In genomic region chrX:25022499-25023325, GRCh38 we compare ENCODE assay signal across 14 cellular contexts. TPM values are rescaled to one million over a fixed set of nuclear protein-coding genes. Genes with fewer than 3 reads are reported as not detected.
DNase-seq lines count a peak whose midpoint lies in the region; ATAC-seq and TF ChIP-seq lines count a peak whose summit lies in the region.
"Had no signal": no experiment of that assay in that cellular context is flagged by ENCODE, and none has a peak within 500 bp of the region (broad histone marks: within the 10 kb centered on the region; RNA-seq: fewer than 3 reads in every experiment).

No MANE protein-coding gene starts in this region.

- intact Hi-C loops in sciatic nerve (cut with DNase I) = no loop called here

- 3% methylated on average over 59 of the region's 59 CpGs; no CpG with 5 or more reads in 1 of the 2 experiments for WGBS in endodermal cell (ENCODE audit: insufficient coverage in 1 of 2, insufficient read length in 1 of 2), 2 experiments

- no peak overlapping the region for H3K4me3 ChIP-seq in GM12864 (ENCODE audit: low read depth, low read length)
- H3K4me3 ChIP-seq in HUES48 (ENCODE audit: low read depth, low read length) = peak overlapping the region; percentile 40; the same call in 1 of the 2 replicates
- no peak overlapping the region for H3K4me3 ChIP-seq in endodermal cell (ENCODE audit: low read length)
- peak overlapping the region; percentile 45 for H3K4me3 ChIP-seq in neural progenitor cell

- no peak for ATAC-seq in GM21737 (IDR thresholded peaks at IDR 0.05; ENCODE audit: unreplicated experiment)
- ATAC-seq in sciatic nerve = no peak

- H4K20me1 ChIP-seq in neural progenitor cell (ENCODE audit: low read depth) = peaks cover 20% of the 10 kb centered on the region

- H3F3A ChIP-seq in neural progenitor cell (ENCODE audit: low read depth) = peaks cover 36% of the 10 kb centered on the region

- H3K27me3 ChIP-seq in HUES48 (ENCODE audit: control insufficient read depth, insufficient read depth, low read length) (peaks cover 81% of the 10 kb centered on the region), endodermal cell (ENCODE audit: control insufficient read depth, insufficient read depth, low read length, poor library complexity, severe bottlenecking) (peaks cover 89% of the 10 kb centered on the region), neural progenitor cell (peaks cover 88% of the 10 kb centered on the region)

- H3K9ac ChIP-seq in HUES48 (ENCODE audit: low read depth, low read length) (no peak overlapping the region), endodermal cell (ENCODE audit: extremely low read depth, low read length, poor library complexity, severe bottlenecking) (no peak overlapping the region), neural progenitor cell (no peak overlapping the region)

- H3K9me3 ChIP-seq in HUES48 (ENCODE audit: control insufficient read depth, insufficient read depth, low read length) = no peaks in the 10 kb centered on the region
- H3K9me3 ChIP-seq in endodermal cell (ENCODE audit: control insufficient read depth, low read length) = no peaks in the 10 kb centered on the region
- no peaks in the 10 kb centered on the region for H3K9me3 ChIP-seq in neural progenitor cell (ENCODE audit: low read depth)

- H3K4me1 ChIP-seq in HUES48 (ENCODE audit: control insufficient read depth, insufficient read depth, low read length) (peaks cover 53% of the 10 kb centered on the region), endodermal cell (ENCODE audit: control insufficient read depth, insufficient read depth, low read length) (no peaks in the 10 kb centered on the region), neural progenitor cell (peaks cover 60% of the 10 kb centered on the region)

- H3K36me3 Mint-ChIP-seq in endodermal cell (ENCODE audit: low read depth) = no peaks in the 10 kb centered on the region
- H3K36me3 Mint-ChIP-seq in neural progenitor cell = no peaks in the 10 kb centered on the region
- H3K36me3 Mint-ChIP-seq: CD4-positive, alpha-beta memory T cell had no signal

- H3K4me2 ChIP-seq in neural progenitor cell = peak overlapping the region; percentile 76

- no peak overlapping the region for H3K27ac ChIP-seq in HUES48 (ENCODE audit: low read depth, low read length)
- no peak overlapping the region for H3K27ac ChIP-seq in endodermal cell (ENCODE audit: low read depth, low read length)
- H3K27ac ChIP-seq in neural progenitor cell = no peak overlapping the region
- H3K27ac ChIP-seq: epithelial cell of prostate had no signal

- H3K9me3 Mint-ChIP-seq in endodermal cell (no peaks in the 10 kb centered on the region), neural progenitor cell (no peaks in the 10 kb centered on the region)

- TF ChIP-seq CTCF in GM12864 (IDR thresholded peaks at IDR 0.05; ENCODE audit: low read depth, low read length, missing control alignments) (peak; percentile 8), endodermal cell (conservative IDR thresholded peaks at IDR 0.05) (peak; percentile 68), neural progenitor cell (IDR thresholded peaks at IDR 0.05) (peak; percentile 63)

- no peak overlapping the region for H3K27ac Mint-ChIP-seq in endodermal cell
- no peak overlapping the region for H3K27ac Mint-ChIP-seq in neural progenitor cell
- H3K27ac Mint-ChIP-seq: CD4-positive, alpha-beta memory T cell had no signal

- peak overlapping the region; percentile 34 for H3K4me3 Mint-ChIP-seq in endodermal cell
- no peak overlapping the region for H3K4me3 Mint-ChIP-seq in neural progenitor cell

- DNase-seq in GM12864 (ENCODE audit: low read depth) = no peak
- peak; percentile 71 for DNase-seq in endodermal cell
- DNase-seq in neural progenitor cell (ENCODE audit: low spot score) = peak; percentile 69
- no peak for DNase-seq in sciatic nerve (ENCODE audit: low spot score)
- DNase-seq in NCI-H82 treated with DMSO at 0.1 percent for 48 hours (lab: John Stamatoyannopoulos, UW; ENCODE audit: unreplicated experiment) = no peak
- DNase-seq in A172 (ENCODE audit: low spot score) = no peak
- DNase-seq: CD4-positive, alpha-beta memory T cell; NCI-H2029; NCI-H524 treated with DMSO at 0.1 percent for 48 hours had no signal

- H3K36me3 ChIP-seq in HUES48 (ENCODE audit: control insufficient read depth, insufficient read depth, low read length) (no peaks in the 10 kb centered on the region), endodermal cell (ENCODE audit: control insufficient read depth, insufficient read depth, low read length) (no peaks in the 10 kb centered on the region), neural progenitor cell (no peaks in the 10 kb centered on the region)

- H3K27me3 Mint-ChIP-seq in endodermal cell (ENCODE audit: insufficient read depth) = peaks cover 94% of the 10 kb centered on the region
- peaks cover 70% of the 10 kb centered on the region for H3K27me3 Mint-ChIP-seq in neural progenitor cell (ENCODE audit: insufficient read depth, low read depth)

- H3K79me2 ChIP-seq in neural progenitor cell (ENCODE audit: low read depth) = no peaks in the 10 kb centered on the region

- H3K4me1 Mint-ChIP-seq in endodermal cell (peaks cover 26% of the 10 kb centered on the region), neural progenitor cell (peaks cover 20% of the 10 kb centered on the region)

- H2AFZ ChIP-seq in neural progenitor cell (replicated peaks) = peak overlapping the region; percentile 74

RNA-seq across cellular contexts. Expression of gene ARX, which starts 6.9 kb away (rescaled TPM):
- total RNA-seq in endodermal cell (under 1 TPM in 1 of 2 donors, not detected in 1; 0.09 TPM), neural progenitor cell (ENCODE audit: low replicate concordance) (5.3 and 9.0 TPM in 2 replicates), sciatic nerve (not detected)
- 0.82 TPM for polyA plus RNA-seq in endodermal cell (2013, experiment 1 of 2)
- 0.54 TPM for polyA plus RNA-seq in endodermal cell (2013, experiment 2 of 2)
- 0.03 and 0.19 TPM in 2 replicates for total RNA-seq in A172 (2014; rRNA removed; shearing (Covaris generic))
- total RNA-seq: CD4-positive, alpha-beta memory T cell; glomerular endothelial cell; pulmonary artery endothelial cell had no signal
- polyA plus RNA-seq: CD4-positive, alpha-beta memory T cell had no signal

Comparison
In these comparisons a context has a peak if more than half of its experiments do, and no peak if none do; other contexts are left out.
1. DNase-seq: peak in endodermal cell (single experiment) and neural progenitor cell (single experiment); none in GM12864 (single experiment), sciatic nerve (single experiment), NCI-H82 treated with DMSO at 0.1 percent for 48 hours (single experiment) and A172 (single experiment).
2. H3K4me3 ChIP-seq: peak in HUES48 (single experiment) and neural progenitor cell (single experiment); none in GM12864 (single experiment) and endodermal cell (single experiment).
3. CTCF ChIP-seq: peak in every context shown above with its lines; median percentile 68 in endodermal cell; 63 in neural progenitor cell; 8 in GM12864.